In the genomic region with DNA sequence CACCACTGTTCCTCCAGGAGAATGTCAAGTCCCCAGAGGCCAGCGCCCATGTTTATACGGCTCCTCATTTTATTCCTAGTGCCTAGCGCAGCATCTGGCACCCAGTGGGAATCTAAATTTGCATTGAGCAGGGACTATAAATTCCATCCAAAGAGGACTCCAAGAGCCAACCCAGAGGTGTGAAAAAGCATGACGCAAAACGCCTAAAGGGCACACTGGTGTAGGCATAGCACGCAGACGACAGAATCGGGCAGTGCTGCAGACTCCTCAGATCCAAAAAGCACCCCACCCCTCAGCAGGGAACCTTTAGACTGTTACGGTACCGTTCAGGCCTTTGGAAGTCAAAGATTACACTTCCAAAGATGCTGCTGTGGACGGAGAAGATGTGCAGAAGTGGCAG, we compare ENCODE assay signal across 16 cellular contexts. TPM values are rescaled to one million over a fixed set of nuclear protein-coding genes. Genes with fewer than 3 reads are reported as not detected.
DNase-seq lines count a peak whose midpoint lies in the region; ATAC-seq lines count a peak whose summit lies in the region.
"Had no signal": no experiment of that assay in that cellular context is flagged by ENCODE, and none has a peak within 500 bp of the region (broad histone marks: within the 10 kb centered on the region; RNA-seq: fewer than 3 reads in every experiment).

No MANE protein-coding gene starts in this region.

- peak; percentile 35 for DNase-seq in ELF-1 (ENCODE audit: low read depth, low spot score)
- peak; percentile 70 for DNase-seq in NCI-H460 (ENCODE audit: extremely low read depth, low read depth)
- peak; percentile 22 for DNase-seq in mesenteric fat pad (ENCODE audit: low spot score)
- peak; percentile 18 for DNase-seq in superior temporal gyrus (ENCODE audit: extremely low spot score)
- DNase-seq in NCI-H2029 treated with DMSO at 0.1 percent for 48 hours (lab: John Stamatoyannopoulos, UW) = no peak
- DNase-seq: C1 segment of cervical spinal cord; CD4-positive, alpha-beta T cell; DMS153; DMS79 treated with DMSO at 0.1 percent for 48 hours; EL; GDM1; GOT3; H9 had no signal

- ATAC-seq in esophagus mucosa (no peak), HG02763 (IDR thresholded peaks at IDR 0.05; ENCODE audit: unreplicated experiment) (no peak)
- ATAC-seq: HepG2 had no signal

RNA-seq across cellular contexts. Expression of a gene that starts 19.5 kb away (rescaled TPM):
- not detected in 2 replicates for total RNA-seq in NCI-H460 (2014; rRNA removed; shearing (Covaris generic))
- polyA plus RNA-seq in NCI-H460 (2014; cell fraction: nucleus; rRNA removed) = not detected in 2 replicates
- not detected for total RNA-seq in mesenteric fat pad
- total RNA-seq in esophagus mucosa = not detected
- total RNA-seq: CD4-positive, alpha-beta T cell; HepG2 had no signal
